In the genomic region with DNA sequence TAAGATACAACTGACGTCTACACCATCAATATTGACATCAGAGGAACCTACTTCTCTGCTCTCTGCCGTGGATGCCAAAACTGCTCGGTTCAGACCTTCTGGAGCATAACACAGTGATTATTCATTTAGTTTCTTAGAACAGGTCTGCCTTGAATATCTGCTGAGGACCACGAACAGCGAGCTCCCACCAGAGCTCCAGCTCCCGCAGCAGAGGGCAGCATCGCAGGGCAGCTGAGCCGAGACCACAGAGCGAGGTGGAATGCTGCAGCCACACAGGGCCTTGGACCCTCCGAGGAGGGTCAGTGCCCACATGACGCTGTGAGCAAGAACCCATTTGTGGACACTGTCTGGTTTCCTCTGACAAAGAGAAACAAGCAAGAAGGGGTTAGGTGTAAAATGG, we compare ENCODE assay signal across 1 cellular context.
TF ChIP-seq lines count a peak whose summit lies in the region.

No MANE protein-coding gene starts in this region.

TF ChIP-seq in HEK293, 187 proteins besides CTCF, POLR2A, EP300 and RAD21 (continued from another document):
- TF ChIP-seq, protein P1, sequence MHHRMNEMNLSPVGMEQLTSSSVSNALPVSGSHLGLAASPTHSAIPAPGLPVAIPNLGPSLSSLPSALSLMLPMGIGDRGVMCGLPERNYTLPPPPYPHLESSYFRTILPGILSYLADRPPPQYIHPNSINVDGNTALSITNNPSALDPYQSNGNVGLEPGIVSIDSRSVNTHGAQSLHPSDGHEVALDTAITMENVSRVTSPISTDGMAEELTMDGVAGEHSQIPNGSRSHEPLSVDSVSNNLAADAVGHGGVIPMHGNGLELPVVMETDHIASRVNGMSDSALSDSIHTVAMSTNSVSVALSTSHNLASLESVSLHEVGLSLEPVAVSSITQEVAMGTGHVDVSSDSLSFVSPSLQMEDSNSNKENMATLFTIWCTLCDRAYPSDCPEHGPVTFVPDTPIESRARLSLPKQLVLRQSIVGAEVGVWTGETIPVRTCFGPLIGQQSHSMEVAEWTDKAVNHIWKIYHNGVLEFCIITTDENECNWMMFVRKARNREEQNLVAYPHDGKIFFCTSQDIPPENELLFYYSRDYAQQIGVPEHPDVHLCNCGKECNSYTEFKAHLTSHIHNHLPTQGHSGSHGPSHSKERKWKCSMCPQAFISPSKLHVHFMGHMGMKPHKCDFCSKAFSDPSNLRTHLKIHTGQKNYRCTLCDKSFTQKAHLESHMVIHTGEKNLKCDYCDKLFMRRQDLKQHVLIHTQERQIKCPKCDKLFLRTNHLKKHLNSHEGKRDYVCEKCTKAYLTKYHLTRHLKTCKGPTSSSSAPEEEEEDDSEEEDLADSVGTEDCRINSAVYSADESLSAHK (tag by site-specific recombination; IDR thresholded peaks at IDR 0.05) = no peak
- TF ChIP-seq ZNF146 (tag by site-specific recombination; IDR thresholded peaks at IDR 0.05) = no peak
- TF ChIP-seq, protein P2, sequence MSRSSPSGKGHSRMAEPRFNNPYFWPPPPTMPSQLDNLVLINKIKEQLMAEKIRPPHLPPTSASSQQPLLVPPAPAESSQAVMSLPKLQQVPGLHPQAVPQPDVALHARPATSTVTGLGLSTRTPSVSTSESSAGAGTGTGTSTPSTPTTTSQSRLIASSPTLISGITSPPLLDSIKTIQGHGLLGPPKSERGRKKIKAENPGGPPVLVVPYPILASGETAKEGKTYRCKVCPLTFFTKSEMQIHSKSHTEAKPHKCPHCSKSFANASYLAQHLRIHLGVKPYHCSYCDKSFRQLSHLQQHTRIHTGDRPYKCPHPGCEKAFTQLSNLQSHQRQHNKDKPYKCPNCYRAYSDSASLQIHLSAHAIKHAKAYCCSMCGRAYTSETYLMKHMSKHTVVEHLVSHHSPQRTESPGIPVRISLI (tag by site-specific recombination; IDR thresholded peaks at IDR 0.05) = no peak
- TF ChIP-seq ZEB2 (tag by site-specific recombination; IDR thresholded peaks at IDR 0.05) = no peak
TF ChIP-seq in HEK293: peak in this region for 0.
